1 cellular context compared by ENCODE assay signal in the genomic region with DNA sequence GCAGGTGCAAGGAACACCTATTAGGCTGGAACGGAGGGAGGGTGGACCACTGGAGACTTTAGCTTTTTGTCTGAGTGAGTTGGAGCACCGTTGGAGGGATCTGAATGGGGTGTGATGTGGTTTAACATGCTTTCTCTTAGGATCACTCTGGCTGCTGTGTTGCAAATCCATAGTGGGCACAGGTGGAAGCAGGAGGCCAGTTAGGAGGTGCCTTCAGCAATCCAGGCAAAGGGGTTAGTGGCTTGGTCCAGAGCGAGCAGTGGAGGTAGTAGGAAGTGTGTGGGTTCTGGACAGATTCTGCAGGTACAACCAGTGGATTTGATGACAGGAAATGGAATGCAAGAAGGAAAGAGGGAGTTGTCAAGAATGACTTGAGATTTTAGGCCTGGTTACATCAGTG.
TF ChIP-seq lines count a peak whose summit lies in the region.

No MANE protein-coding gene starts in this region.

TF ChIP-seq in A549, 52 proteins besides CTCF, POLR2A, EP300 and RAD21 (continued from another document):
- TF ChIP-seq KDM1A (IDR thresholded peaks at IDR 0.05; ENCODE audit: low read depth): no peak
- no peak for TF ChIP-seq CHD4 (IDR thresholded peaks at IDR 0.05; ENCODE audit: borderline replicate concordance)
- no peak for TF ChIP-seq SREBF2 (IDR thresholded peaks at IDR 0.05)
- TF ChIP-seq TP53 (CRISPR knock-in tag; IDR thresholded peaks at IDR 0.05): no peak
- TF ChIP-seq HEYL (CRISPR knock-in tag; IDR thresholded peaks at IDR 0.05): no peak
- TF ChIP-seq NR3C1 (IDR thresholded peaks at IDR 0.05): no peak
- TF ChIP-seq HOXB13 (CRISPR knock-in tag; IDR thresholded peaks at IDR 0.05; ENCODE audit: low read depth): no peak
- TF ChIP-seq, protein P1, sequence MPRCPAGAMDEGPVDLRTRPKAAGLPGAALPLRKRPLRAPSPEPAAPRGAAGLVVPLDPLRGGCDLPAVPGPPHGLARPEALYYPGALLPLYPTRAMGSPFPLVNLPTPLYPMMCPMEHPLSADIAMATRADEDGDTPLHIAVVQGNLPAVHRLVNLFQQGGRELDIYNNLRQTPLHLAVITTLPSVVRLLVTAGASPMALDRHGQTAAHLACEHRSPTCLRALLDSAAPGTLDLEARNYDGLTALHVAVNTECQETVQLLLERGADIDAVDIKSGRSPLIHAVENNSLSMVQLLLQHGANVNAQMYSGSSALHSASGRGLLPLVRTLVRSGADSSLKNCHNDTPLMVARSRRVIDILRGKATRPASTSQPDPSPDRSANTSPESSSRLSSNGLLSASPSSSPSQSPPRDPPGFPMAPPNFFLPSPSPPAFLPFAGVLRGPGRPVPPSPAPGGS (IDR thresholded peaks at IDR 0.05): no peak
- TF ChIP-seq JUNB (IDR thresholded peaks at IDR 0.05): no peak
- TF ChIP-seq ESRRA (IDR thresholded peaks at IDR 0.05; ENCODE audit: borderline replicate concordance, low read length): no peak
- TF ChIP-seq, protein P2, sequence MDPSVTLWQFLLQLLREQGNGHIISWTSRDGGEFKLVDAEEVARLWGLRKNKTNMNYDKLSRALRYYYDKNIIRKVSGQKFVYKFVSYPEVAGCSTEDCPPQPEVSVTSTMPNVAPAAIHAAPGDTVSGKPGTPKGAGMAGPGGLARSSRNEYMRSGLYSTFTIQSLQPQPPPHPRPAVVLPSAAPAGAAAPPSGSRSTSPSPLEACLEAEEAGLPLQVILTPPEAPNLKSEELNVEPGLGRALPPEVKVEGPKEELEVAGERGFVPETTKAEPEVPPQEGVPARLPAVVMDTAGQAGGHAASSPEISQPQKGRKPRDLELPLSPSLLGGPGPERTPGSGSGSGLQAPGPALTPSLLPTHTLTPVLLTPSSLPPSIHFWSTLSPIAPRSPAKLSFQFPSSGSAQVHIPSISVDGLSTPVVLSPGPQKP (IDR thresholded peaks at IDR 0.05; ENCODE audit: low read depth, low read length): no peak
- no peak for TF ChIP-seq RARB (CRISPR knock-in tag; IDR thresholded peaks at IDR 0.05)
TF ChIP-seq in A549: peak in this region for 0.
